Comparison of ENCODE assay signal across 8 cellular contexts in the genomic region with DNA sequence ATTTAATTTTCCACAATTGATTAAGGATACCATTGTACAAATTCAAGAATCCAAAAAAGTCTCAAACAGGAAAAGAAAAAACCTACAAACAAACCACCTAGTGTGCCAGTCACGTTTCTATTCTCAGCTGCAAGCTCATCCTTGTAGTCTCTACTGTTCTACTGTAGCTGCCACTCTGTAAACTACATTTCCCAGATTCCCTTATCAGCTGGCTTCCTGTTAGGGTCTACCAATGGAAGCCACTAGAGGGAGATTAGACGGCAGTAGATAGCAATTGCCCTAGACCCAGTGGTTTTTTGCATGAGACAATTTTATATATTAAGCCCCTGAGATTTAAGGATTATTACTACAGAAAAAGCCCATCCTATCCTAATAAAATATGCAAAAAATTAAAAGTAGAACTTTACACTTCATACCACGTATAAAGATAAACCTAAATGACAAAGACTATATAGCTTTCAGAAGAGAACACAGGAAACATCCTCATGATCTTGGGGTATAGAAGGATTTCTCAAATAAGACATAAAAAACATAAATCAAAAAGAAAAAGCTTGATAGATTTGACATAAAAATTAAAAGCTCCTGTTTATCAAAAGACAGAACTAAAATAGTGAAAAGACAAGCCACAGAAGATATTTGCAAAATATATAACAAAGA. TPM values are rescaled to one million over a fixed set of nuclear protein-coding genes. Genes with fewer than 3 reads are reported as not detected.
DNase-seq lines count a peak whose midpoint lies in the region; ATAC-seq, FAIRE-seq and TF ChIP-seq lines count a peak whose summit lies in the region.

No MANE protein-coding gene starts in this region.

- no peaks in the 10 kb centered on the region for H3K79me1 ChIP-seq in H9 (ENCODE audit: insufficient read depth, low read depth, low read length, poor library complexity, severe bottlenecking)

- H3K18ac ChIP-seq in H9 (ENCODE audit: insufficient read length, low read depth, low read length) = no peak overlapping the region

- H3K4me1 Mint-ChIP-seq in H9 = no peaks in the 10 kb centered on the region; a peak in 1 of 4 replicates
- no peaks in the 10 kb centered on the region for H3K4me1 Mint-ChIP-seq in memory B cell

- H2BK12ac ChIP-seq in H9 (ENCODE audit: insufficient read length, low read depth, low read length) = no peak overlapping the region

- no peak overlapping the region for H3K56ac ChIP-seq in H9 (ENCODE audit: insufficient read length, low read depth, low read length)

- H3K27me3 ChIP-seq in H9 (ENCODE audit: insufficient read depth, low read length) (no peaks in the 10 kb centered on the region), Loucy (ENCODE audit: insufficient read depth, low read length, poor library complexity, severe bottlenecking) (no peaks in the 10 kb centered on the region)

- H3K27ac ChIP-seq in 22Rv1 = no peak overlapping the region
- H3K27ac ChIP-seq in H9 (ENCODE audit: insufficient read length, low read depth, low read length) = no peak overlapping the region

- H3K36me3 Mint-ChIP-seq in H9 (ENCODE audit: insufficient read depth in 1 of 3, low read depth in 3 of 3) (no peaks in the 10 kb centered on the region), memory B cell (no peaks in the 10 kb centered on the region)

- FAIRE-seq in RCC 7860 (lab: Jason Lieb, UNC) = peak; percentile 82

- H3K4me2 ChIP-seq in H9 (ENCODE audit: insufficient read depth, insufficient read length, low read length) (no peak overlapping the region), Loucy (ENCODE audit: low read depth, low read length, poor library complexity, severe bottlenecking) (no peak overlapping the region)

- H3K4me3 Mint-ChIP-seq in H9 (no peak overlapping the region), memory B cell (no peak overlapping the region)

- no peaks in the 10 kb centered on the region for H3K23me2 ChIP-seq in H9 (ENCODE audit: insufficient read length, low read depth, low read length, poor library complexity, severe bottlenecking)

- no peak overlapping the region for H3T11ph ChIP-seq in H9 (ENCODE audit: low read length)

- no peaks in the 10 kb centered on the region for H3K36me3 ChIP-seq in Loucy (ENCODE audit: insufficient read depth, low read length)

- no peaks in the 10 kb centered on the region for H3K27me3 Mint-ChIP-seq in H9 (ENCODE audit: low read depth)
- H3K27me3 Mint-ChIP-seq in memory B cell = no peaks in the 10 kb centered on the region

- no peak overlapping the region for H2BK120ac ChIP-seq in H9 (ENCODE audit: low read depth, low read length, poor library complexity, severe bottlenecking)

- no peaks in the 10 kb centered on the region for H3K9me2 ChIP-seq in Loucy (replicated peaks; ENCODE audit: low read depth, low read length)

- no peak overlapping the region for H2BK15ac ChIP-seq in H9 (ENCODE audit: low read depth, low read length)

- no peak overlapping the region for H2BK20ac ChIP-seq in H9 (ENCODE audit: low read depth, low read length, poor library complexity, severe bottlenecking)

- peak; percentile 99 for ATAC-seq in memory B cell (ENCODE audit: low read depth)

- H3K23ac ChIP-seq in H9 (ENCODE audit: insufficient read length, low read depth, low read length) = no peak overlapping the region

- H3K9ac ChIP-seq in H9 (ENCODE audit: extremely low read depth, insufficient read length, low read length) (no peak overlapping the region), Loucy (ENCODE audit: low read depth, low read length, poor library complexity, severe bottlenecking) (no peak overlapping the region)

- no peaks in the 10 kb centered on the region for H3K4me1 ChIP-seq in H9 (ENCODE audit: insufficient read depth, low read length)
- no peaks in the 10 kb centered on the region for H3K4me1 ChIP-seq in Loucy (ENCODE audit: insufficient read depth, low read length, poor library complexity, severe bottlenecking)

- H4K8ac ChIP-seq in H9 (replicated peaks; ENCODE audit: insufficient read length, low read depth, low read length) = no peak overlapping the region

- H3K14ac ChIP-seq in H9 (ENCODE audit: insufficient read depth, low read length) = no peak overlapping the region

- no peaks in the 10 kb centered on the region for H4K20me1 ChIP-seq in H9 (ENCODE audit: control insufficient read depth, insufficient read depth, insufficient read length)
- H4K20me1 ChIP-seq in Loucy (ENCODE audit: insufficient read depth, low read length, poor library complexity, severe bottlenecking) = no peaks in the 10 kb centered on the region

- no peak overlapping the region for H3K4me3 ChIP-seq in Loucy (ENCODE audit: low read length, poor library complexity, severe bottlenecking)

- H3K27ac Mint-ChIP-seq in H9 = no peak overlapping the region
- H3K27ac Mint-ChIP-seq in memory B cell = no peak overlapping the region

- H2BK5ac ChIP-seq in H9 (ENCODE audit: insufficient read length, low read length) = no peak overlapping the region

- no peaks in the 10 kb centered on the region for H3F3A ChIP-seq in Loucy (ENCODE audit: low read depth)

- TF ChIP-seq CTCF in 22Rv1 (IDR thresholded peaks at IDR 0.05) = peak; percentile 88
- TF ChIP-seq CTCF in H9 (conservative IDR thresholded peaks at IDR 0.05) = peak; percentile 85
- TF ChIP-seq CTCF in Loucy (conservative IDR thresholded peaks at IDR 0.05; ENCODE audit: low read length) = peak; percentile 60

- no peak overlapping the region for H4K5ac ChIP-seq in H9 (ENCODE audit: insufficient read length, low read depth, low read length)

- no CpG with 5 or more reads among the region's 3 CpGs for WGBS in H9 (ENCODE audit: extremely low coverage, insufficient read length, low lambda C conversion rate)

- no peak overlapping the region for H2AK5ac ChIP-seq in H9 (ENCODE audit: insufficient read length, low read length)

- DNase-seq in GM04503 (ENCODE audit: low read depth) (peak; percentile 29), H9 (peak; percentile 46), RCC 7860 (ENCODE audit: low spot score) (peak; percentile 78), dermis blood vessel endothelial cell (peak; percentile 85), memory B cell (ENCODE audit: low spot score in 2 of 2) (peak in 1 of 2 donors; percentile 14), GF-D8 (lab: John Stamatoyannopoulos, UW) (no peak)

- H3K79me2 ChIP-seq in H9 (ENCODE audit: insufficient read depth, low read length) = no peaks in the 10 kb centered on the region
- no peaks in the 10 kb centered on the region for H3K79me2 ChIP-seq in Loucy (ENCODE audit: insufficient read depth, low read length)

- H3K4ac ChIP-seq in H9 (ENCODE audit: low read depth, low read length) = no peak overlapping the region

- H3K9me3 ChIP-seq in H9 (ENCODE audit: control insufficient read depth, low read depth, low read length) (no peaks in the 10 kb centered on the region), Loucy (ENCODE audit: insufficient read depth, low read depth, low read length) (no peaks in the 10 kb centered on the region)

- H3K9me3 Mint-ChIP-seq in H9 (no peaks in the 10 kb centered on the region), memory B cell (no peaks in the 10 kb centered on the region)

- no peak overlapping the region for H4K91ac ChIP-seq in H9 (ENCODE audit: insufficient read length, low read depth, low read length)

- no peak overlapping the region for H2AFZ ChIP-seq in H9 (ENCODE audit: low read length)
- peak overlapping the region; percentile 51; the same call in 1 of the 2 replicates for H2AFZ ChIP-seq in Loucy (ENCODE audit: low read length)

RNA-seq across cellular contexts. Expression of a gene that starts 37.4 kb away (rescaled TPM):
- total RNA-seq in H9 (2021) (15.1 and 15.3 TPM in 2 replicates), dermis blood vessel endothelial cell (55.7 and 62.8 TPM in 2 replicates)
